ENCODE assay signal across 28 cellular contexts in the genomic region with DNA sequence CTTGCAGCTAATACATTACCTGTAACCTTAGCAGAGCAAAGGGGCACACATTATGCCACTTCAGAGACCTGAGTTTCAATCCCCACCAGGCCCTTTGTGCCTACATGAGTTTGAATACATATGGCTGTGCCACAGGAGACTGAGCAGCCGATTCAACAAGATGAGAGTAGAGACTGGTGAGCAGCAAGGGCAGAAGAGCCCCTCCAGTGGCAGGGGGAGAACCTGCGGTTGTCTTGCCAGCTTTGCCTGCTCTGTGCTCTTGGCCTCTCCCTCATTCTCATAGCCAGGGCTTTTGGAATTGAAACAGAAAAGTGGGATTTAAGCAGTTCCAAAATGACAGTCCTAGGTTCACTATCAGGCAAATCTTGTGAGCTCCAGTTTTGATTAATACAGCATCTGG. TPM values are rescaled to one million over a fixed set of nuclear protein-coding genes. Genes with fewer than 3 reads are reported as not detected.
"Had no signal": no experiment of that assay in that cellular context is flagged by ENCODE, and none has a peak within 500 bp of the region (broad histone marks: within the 10 kb centered on the region; RNA-seq: fewer than 3 reads in every experiment).

No MANE protein-coding gene starts in this region.

- H3K4me2 ChIP-seq: neural progenitor cell had no signal

- H3K36me3 Mint-ChIP-seq: mesothelial cell of epicardium; naive thymus-derived CD8-positive, alpha-beta T cell; neural progenitor cell had no signal

- H3K4me3 Mint-ChIP-seq: activated CD8-positive, alpha-beta T cell treated with anti-CD3 and anti-CD28 coated beads for 36 hours; activated naive CD4-positive, alpha-beta T cell treated with anti-CD3 and anti-CD28 coated beads, Interleukin-2, amount 50 U/mL, for 24 hours; activated T-helper 1 cell treated with anti-CD3 and anti-CD28 coated beads, Interleukin-12 subunit alpha, Interleukin-12 subunit beta, Interleukin-2, Interleukin-4 antibody, amounts not matched to agents 30 ng/mL and 10 ng/mL and 1 ng/mL, durations not matched to agents 14 hours and 24 hours and 36 hours; central memory CD8-positive, alpha-beta T cell; effector memory CD8-positive, alpha-beta T cell; mesothelial cell of epicardium; naive thymus-derived CD8-positive, alpha-beta T cell; neural progenitor cell; T-helper 1 cell treated with Interleukin-12 subunit alpha and Interleukin-12 subunit beta and Interleukin-4 antibody, amounts not matched to agents 30 μg/mL and 1 μg/mL, for 36 hours had no signal

- H3K9me3 ChIP-seq: adrenal gland, breast epithelium, esophagus muscularis mucosa, left ventricle myocardium inferior had no signal

- H3K27me3 Mint-ChIP-seq: activated CD8-positive, alpha-beta T cell treated with anti-CD3 and anti-CD28 coated beads for 36 hours had no signal

- H3K27ac Mint-ChIP-seq: activated CD8-positive, alpha-beta T cell treated with anti-CD3 and anti-CD28 coated beads for 36 hours; activated naive CD4-positive, alpha-beta T cell treated with anti-CD3 and anti-CD28 coated beads, Interleukin-2, amount 50 U/mL, for 24 hours; effector memory CD8-positive, alpha-beta T cell; mesothelial cell of epicardium; naive thymus-derived CD8-positive, alpha-beta T cell; neural progenitor cell; T-helper 1 cell treated with Interleukin-12 subunit alpha and Interleukin-12 subunit beta and Interleukin-4 antibody, amounts not matched to agents 30 μg/mL and 1 μg/mL, for 36 hours had no signal

- H3K36me3 ChIP-seq: adrenal gland, breast epithelium, esophagus muscularis mucosa, left ventricle myocardium inferior, neural progenitor cell had no signal

- H3K4me1 ChIP-seq: adrenal gland, breast epithelium, esophagus muscularis mucosa, left ventricle myocardium inferior, neural progenitor cell had no signal

- H3K9me3 Mint-ChIP-seq: activated CD8-positive, alpha-beta T cell treated with anti-CD3 and anti-CD28 coated beads for 36 hours; activated naive CD4-positive, alpha-beta T cell treated with anti-CD3 and anti-CD28 coated beads, Interleukin-2, amount 50 U/mL, for 24 hours; central memory CD8-positive, alpha-beta T cell; effector memory CD8-positive, alpha-beta T cell; mesothelial cell of epicardium; naive thymus-derived CD8-positive, alpha-beta T cell; neural progenitor cell had no signal

- DNase-seq: activated CD4-positive, alpha-beta T cell treated with anti-CD3 and anti-CD28 coated beads for 48 hours; activated CD8-positive, alpha-beta T cell treated with anti-CD3 and anti-CD28 coated beads for 36 hours; activated gamma-delta T cell treated with Interleukin-2 at 50 U/mL for 16 hours; effector memory CD8-positive, alpha-beta T cell; hippocampal formation; left ventricle myocardium inferior; naive thymus-derived CD8-positive, alpha-beta T cell; posterior cingulate gyrus; small intestine; stimulated activated CD4-positive, alpha-beta T cell treated with anti-CD3 and anti-CD28 coated beads, Interleukin-15, amount 100 ng/mL, for 24 hours; stimulated activated CD4-positive, alpha-beta T cell treated with anti-CD3 and anti-CD28 coated beads, Interleukin-2, amount 100 ng/mL, for 48 hours; stimulated activated CD8-positive, alpha-beta memory T cell treated with anti-CD3 and anti-CD28 coated beads, Interleukin-4, amount 100 ng/mL, for 48 hours; stimulated activated naive CD4-positive, alpha-beta T cell had no signal

- H3K4me3 ChIP-seq: adrenal gland, breast epithelium, esophagus muscularis mucosa, left ventricle myocardium inferior, neural progenitor cell had no signal

- H3K27me3 ChIP-seq: adrenal gland, breast epithelium, esophagus muscularis mucosa, neural progenitor cell had no signal

- H2AFZ ChIP-seq: neural progenitor cell had no signal

- H3K4me1 Mint-ChIP-seq: mesothelial cell of epicardium had no signal

- ATAC-seq: activated CD8-positive, alpha-beta T cell treated with anti-CD3 and anti-CD28 coated beads for 36 hours; effector memory CD8-positive, alpha-beta T cell; naive thymus-derived CD8-positive, alpha-beta T cell; sciatic nerve had no signal

- H3K27ac ChIP-seq: adrenal gland, breast epithelium, left ventricle myocardium inferior, neural progenitor cell had no signal

RNA-seq across cellular contexts. Expression of gene CLNK, which starts 52.3 kb away (rescaled TPM):
- total RNA-seq: astrocyte; dermis microvascular lymphatic vessel endothelial cell; esophagus muscularis mucosa; frontal cortex; left ventricle myocardium inferior; mammary epithelial cell; mesothelial cell of epicardium; naive thymus-derived CD8-positive, alpha-beta T cell; omental fat pad; sciatic nerve had no signal
- polyA plus RNA-seq: mammary epithelial cell; naive thymus-derived CD8-positive, alpha-beta T cell had no signal
